1 cellular context compared by ENCODE assay signal in genomic region chr21:44884059-44884458, GRCh38.
TF ChIP-seq lines count a peak whose summit lies in the region.

No MANE protein-coding gene starts in this region.

TF ChIP-seq in IMR-90, 13 proteins besides CTCF, POLR2A, EP300 and RAD21:
- no peak for TF ChIP-seq RCOR1 (IDR thresholded peaks at IDR 0.05; ENCODE audit: insufficient replicate concordance, low read length)
- no peak for TF ChIP-seq CHD1 (IDR thresholded peaks at IDR 0.05; ENCODE audit: low read depth, low read length)
